8 cellular contexts compared by ENCODE assay signal in the genomic region with DNA sequence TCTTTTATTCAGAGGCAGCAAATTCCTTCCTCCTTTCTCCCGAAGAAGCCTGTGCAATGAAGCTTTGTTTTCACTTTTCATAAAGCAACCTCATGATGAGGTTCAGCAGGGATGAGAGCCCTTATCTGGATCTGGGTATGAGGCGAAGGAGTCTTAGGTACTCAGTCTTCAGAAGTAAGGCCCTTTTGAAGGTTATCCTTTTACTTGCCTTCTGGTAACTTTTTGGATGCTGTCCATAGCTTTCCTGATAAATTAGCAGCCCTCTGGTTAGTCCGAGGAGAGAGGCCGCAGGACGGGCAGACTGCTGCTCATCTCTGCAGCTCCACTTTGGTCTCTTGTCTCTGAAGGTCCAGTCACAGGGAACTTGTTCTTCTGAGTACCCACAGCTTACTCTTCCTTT. TPM values are rescaled to one million over a fixed set of nuclear protein-coding genes. Genes with fewer than 3 reads are reported as not detected.
DNase-seq lines count a peak whose midpoint lies in the region; ATAC-seq lines count a peak whose summit lies in the region.

No MANE protein-coding gene starts in this region.

- H3K27me3 Mint-ChIP-seq in naive B cell: no peaks in the 10 kb centered on the region

- H3K36me3 ChIP-seq in effector memory CD4-positive, alpha-beta T cell (ENCODE audit: control insufficient read depth, insufficient read depth, low read length): peaks cover 8% of the 10 kb centered on the region

- peak overlapping the region; percentile 90 to 100 (median 96) for H3K4me3 Mint-ChIP-seq in naive B cell

- H3K27me3 ChIP-seq in effector memory CD4-positive, alpha-beta T cell (replicated peaks; ENCODE audit: control insufficient read depth, insufficient read depth, low read length, poor library complexity, severe bottlenecking): no peaks in the 10 kb centered on the region

- peaks cover 48 to 65% (median 59%) of the 10 kb centered on the region in 3 donors for H3K4me1 Mint-ChIP-seq in naive B cell

- no peak for ATAC-seq in naive B cell (ENCODE audit: low read depth in 2 of 2)
- ATAC-seq in GM19395 (IDR thresholded peaks at IDR 0.05; ENCODE audit: unreplicated experiment): no peak

- H3K4me1 ChIP-seq in effector memory CD4-positive, alpha-beta T cell (ENCODE audit: control insufficient read depth, insufficient read depth, low read length, poor library complexity, severe bottlenecking): peaks cover 26% of the 10 kb centered on the region

- DNase-seq in AG08396 (ENCODE audit: low spot score) (peak; percentile 39), M059J (ENCODE audit: low read depth) (peak; percentile 56), naive B cell (no peak), mucosa of gallbladder (ENCODE audit: low spot score) (no peak), KG1 (lab: John Stamatoyannopoulos, UW) (no peak)
- no peak for DNase-seq in effector memory CD4-positive, alpha-beta T cell
- no peak for DNase-seq in central memory CD4-positive, alpha-beta T cell

- H3K27ac Mint-ChIP-seq in naive B cell: peak overlapping the region; percentile 95 to 99 (median 96)

- peak overlapping the region; percentile 59 for H3K4me3 ChIP-seq in effector memory CD4-positive, alpha-beta T cell (ENCODE audit: insufficient read depth, low read depth, low read length, poor library complexity, severe bottlenecking)

- H3K9me3 ChIP-seq in effector memory CD4-positive, alpha-beta T cell (ENCODE audit: control insufficient read depth, low read length): no peaks in the 10 kb centered on the region

- peaks cover 21 to 31% of the 10 kb centered on the region in 2 donors for H3K36me3 Mint-ChIP-seq in naive B cell

- H3K9me3 Mint-ChIP-seq in naive B cell: no peaks in the 10 kb centered on the region

- peak overlapping the region; percentile 72 for H3K27ac ChIP-seq in effector memory CD4-positive, alpha-beta T cell (ENCODE audit: insufficient read depth, low read length, poor library complexity, severe bottlenecking)

RNA-seq across cellular contexts. Expression of gene TRIM22, which starts 1.1 kb away (rescaled TPM):
- total RNA-seq in M059J (2014; rRNA removed; shearing (Covaris generic)): 101 and 128 TPM in 2 replicates
- polyA plus RNA-seq in naive B cell (ENCODE audit: low read depth in 6 of 6): 100 to 1,000 TPM; 178 to 300 (median 241) TPM
- total RNA-seq in mucosa of gallbladder: 43.9 TPM

RNA-seq across cellular contexts. Expression of gene TRIM5, which starts 5.9 kb away (rescaled TPM):
- 71.1 and 92.8 TPM in 2 replicates for total RNA-seq in M059J (2014; rRNA removed; shearing (Covaris generic))
- polyA plus RNA-seq in naive B cell (ENCODE audit: low read depth in 6 of 6): 10 to 100 TPM in 1 of 6 donors, 1 to 10 TPM in 5; 5.0 to 10.2 (median 7.9) TPM
- total RNA-seq in mucosa of gallbladder: 39.8 TPM

RNA-seq across cellular contexts. Expression of gene OR56B1, which starts 45.5 kb away (rescaled TPM):
- total RNA-seq in M059J (2014; rRNA removed; shearing (Covaris generic)): not detected in 2 replicates
- under 1 TPM in 5 of 6 donors, not detected in 1; 0.16 to 0.32 (median 0.18) TPM for polyA plus RNA-seq in naive B cell (ENCODE audit: low read depth in 6 of 6)
- total RNA-seq in mucosa of gallbladder: not detected

Comparison
In these comparisons a context has a peak if more than half of its experiments do, and no peak if none do; other contexts are left out.
1. DNase-seq: peak in AG08396 (single experiment) and M059J (single experiment); none in effector memory CD4-positive, alpha-beta T cell (0 of 3), naive B cell (single experiment), central memory CD4-positive, alpha-beta T cell (single experiment), mucosa of gallbladder (single experiment) and KG1 (single experiment).